In the genomic region with DNA sequence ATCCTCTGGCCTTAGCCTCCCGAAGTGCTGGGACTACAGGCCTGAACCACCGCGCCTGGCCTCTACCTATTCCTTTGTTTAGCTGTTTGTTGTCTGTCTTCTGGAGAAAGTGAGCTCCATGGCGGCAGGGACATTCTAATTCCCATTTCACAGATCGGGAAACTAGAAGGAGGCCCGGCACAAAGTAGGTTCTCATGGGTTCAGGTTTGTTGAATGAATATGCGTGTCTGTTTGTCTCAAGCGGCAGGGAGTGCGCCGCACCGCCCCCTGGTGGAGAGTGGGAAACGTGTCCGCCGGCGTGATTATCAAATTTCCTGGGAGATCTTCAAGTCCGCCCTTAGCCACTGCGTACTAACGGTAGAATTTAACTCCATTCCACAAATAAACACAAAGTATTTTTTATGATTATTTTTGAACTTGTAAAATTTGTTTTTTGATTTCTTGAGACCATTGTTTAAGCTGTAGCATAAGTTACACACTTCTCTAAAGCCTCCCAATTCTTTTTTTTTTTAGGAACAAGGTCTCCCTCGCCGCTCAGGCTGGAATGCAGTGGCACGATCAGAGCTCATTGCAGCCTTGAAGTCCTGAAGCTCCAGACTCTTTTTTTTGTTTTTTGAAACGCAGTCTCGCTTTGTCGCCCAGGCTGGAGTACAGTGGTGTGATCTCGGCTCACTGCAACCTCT, we compare ENCODE assay signal across 1 cellular context.
TF ChIP-seq lines count a peak whose summit lies in the region.

No MANE protein-coding gene starts in this region.

TF ChIP-seq in K562, 482 proteins besides CTCF, POLR2A, EP300 and RAD21 (continued from another document):
- TF ChIP-seq THAP12 (CRISPR knock-in tag; IDR thresholded peaks at IDR 0.05): no peak
- TF ChIP-seq RBBP5 (IDR thresholded peaks at IDR 0.05; ENCODE audit: borderline replicate concordance, insufficient read depth, low read length, poor library complexity, severe bottlenecking): no peak
- peak; percentile 8; the same call in 1 of the 2 replicates for TF ChIP-seq RAD51 (IDR thresholded peaks at IDR 0.05; ENCODE audit: borderline replicate concordance, low read depth)
- TF ChIP-seq KAT8 (IDR thresholded peaks at IDR 0.05; ENCODE audit: low read depth): no peak
- TF ChIP-seq ZNF239 (CRISPR knock-in tag; IDR thresholded peaks at IDR 0.05): 0 out of 2 replicates have a peak, but pooled peaks have one; percentile 18
- no peak for TF ChIP-seq POU5F1 (IDR thresholded peaks at IDR 0.05; ENCODE audit: borderline replicate concordance, low read depth, low read length, partially characterized antibody)
- TF ChIP-seq ZNF3 (CRISPR knock-in tag; IDR thresholded peaks at IDR 0.05): peak; percentile 100
- no peak for TF ChIP-seq RFX5 (IDR thresholded peaks at IDR 0.05; ENCODE audit: low read depth, low read length)
- TF ChIP-seq DEAF1 (CRISPR knock-in tag; IDR thresholded peaks at IDR 0.05): peak; percentile 34; the same call in 1 of the 2 replicates
- TF ChIP-seq, protein P1, sequence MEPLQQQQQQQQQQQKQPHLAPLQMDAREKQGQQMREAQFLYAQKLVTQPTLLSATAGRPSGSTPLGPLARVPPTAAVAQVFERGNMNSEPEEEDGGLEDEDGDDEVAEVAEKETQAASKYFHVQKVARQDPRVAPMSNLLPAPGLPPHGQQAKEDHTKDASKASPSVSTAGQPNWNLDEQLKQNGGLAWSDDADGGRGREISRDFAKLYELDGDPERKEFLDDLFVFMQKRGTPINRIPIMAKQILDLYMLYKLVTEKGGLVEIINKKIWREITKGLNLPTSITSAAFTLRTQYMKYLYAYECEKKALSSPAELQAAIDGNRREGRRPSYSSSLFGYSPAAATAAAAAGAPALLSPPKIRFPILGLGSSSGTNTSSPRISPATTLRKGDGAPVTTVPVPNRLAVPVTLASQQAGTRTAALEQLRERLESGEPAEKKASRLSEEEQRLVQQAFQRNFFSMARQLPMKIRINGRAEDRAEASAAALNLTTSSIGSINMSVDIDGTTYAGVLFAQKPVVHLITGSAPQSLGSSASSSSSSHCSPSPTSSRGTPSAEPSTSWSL (CRISPR knock-in tag; IDR thresholded peaks at IDR 0.05; ENCODE audit: borderline replicate concordance): no peak
- TF ChIP-seq CXXC5 (CRISPR knock-in tag; IDR thresholded peaks at IDR 0.05): peak; percentile 71
- TF ChIP-seq ZNF311 (CRISPR knock-in tag; IDR thresholded peaks at IDR 0.05): peak; percentile 54; the same call in 1 of the 2 replicates
- TF ChIP-seq NUFIP1 (IDR thresholded peaks at IDR 0.05; ENCODE audit: partially characterized antibody): peak; percentile 42
- no peak for TF ChIP-seq SMAD1 (IDR thresholded peaks at IDR 0.05; ENCODE audit: low read depth, low read length, partially characterized antibody)
- peak; percentile 68 for TF ChIP-seq ESRRA (IDR thresholded peaks at IDR 0.05; ENCODE audit: borderline replicate concordance, low read depth)
- 0 out of 2 replicates have a peak, but pooled peaks have one; percentile 38 for TF ChIP-seq BRD4 (IDR thresholded peaks at IDR 0.05)
- peak; percentile 30; the same call in 1 of the 2 replicates for TF ChIP-seq ELF2 (CRISPR knock-in tag; IDR thresholded peaks at IDR 0.05)
- TF ChIP-seq CC2D1A (IDR thresholded peaks at IDR 0.05): peak; percentile 52
- peak in 1 of 2 experiments; percentile 88; a peak in 2 of 4 replicates for TF ChIP-seq RCOR1 (IDR thresholded peaks at IDR 0.05; ENCODE audit: borderline replicate concordance in 1 of 2, low read depth in 2 of 2, low read length in 2 of 2)
- TF ChIP-seq ZC3H8 (IDR thresholded peaks at IDR 0.05): 0 out of 2 replicates have a peak, but pooled peaks have one; percentile 63
- peak; percentile 91 for TF ChIP-seq PTBP1 (IDR thresholded peaks at IDR 0.05; ENCODE audit: low read depth, low read length)
- peak; percentile 78; the same call in 1 of the 2 replicates for TF ChIP-seq XRCC5 (IDR thresholded peaks at IDR 0.05; ENCODE audit: low read depth, low read length)
- no peak for TF ChIP-seq LARP7 (IDR thresholded peaks at IDR 0.05)
- 0 out of 2 replicates have a peak, but pooled peaks have one; percentile 60 for TF ChIP-seq PHB (CRISPR knock-in tag; IDR thresholded peaks at IDR 0.05)
- TF ChIP-seq ARID2 (IDR thresholded peaks at IDR 0.05): peak; percentile 42; the same call in 1 of the 2 replicates
- peak; percentile 52 for TF ChIP-seq FOXM1 (IDR thresholded peaks at IDR 0.05; ENCODE audit: low read depth)
- no peak for TF ChIP-seq FOXM1 (CRISPR knock-in tag; IDR thresholded peaks at IDR 0.05; ENCODE audit: low read depth)
